Comparison of ENCODE assay signal across 19 cellular contexts in the genomic region with DNA sequence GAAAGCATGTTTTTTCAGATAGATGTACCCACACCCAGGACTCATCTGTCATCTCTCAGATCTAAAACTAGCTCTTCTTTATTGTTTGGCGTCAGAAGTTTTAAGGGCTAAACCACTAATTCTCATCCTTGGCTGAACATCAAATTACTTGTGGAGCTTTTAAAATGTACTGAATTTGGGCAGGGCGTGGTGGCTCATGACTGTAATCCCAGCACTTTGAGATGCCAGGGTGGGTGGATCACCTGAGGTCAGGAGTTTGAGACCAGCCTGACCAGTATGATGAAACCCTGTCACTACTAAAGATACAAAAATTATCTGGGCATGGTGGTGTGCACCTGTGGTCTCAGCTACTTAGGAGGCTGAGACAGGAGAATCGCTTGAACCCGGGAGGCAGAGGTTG.
"Had no signal": no experiment of that assay in that cellular context is flagged by ENCODE, and none has a peak within 500 bp of the region (broad histone marks: within the 10 kb centered on the region; RNA-seq: fewer than 3 reads in every experiment).

No MANE protein-coding gene starts in this region.

- ATAC-seq: left lobe of liver; naive thymus-derived CD8-positive, alpha-beta T cell; pancreas; psoas muscle; stimulated activated naive CD8-positive, alpha-beta T cell treated with anti-CD3 and anti-CD28 coated beads, Interleukin-15, amount 100 ng/mL, for 72 hours; T-cell had no signal

- H3K9me3 Mint-ChIP-seq: immature natural killer cell; stimulated activated naive CD8-positive, alpha-beta T cell treated with anti-CD3 and anti-CD28 coated beads, Interleukin-15, amount 100 ng/mL, for 72 hours had no signal

- H3K4me3 Mint-ChIP-seq: immature natural killer cell; naive thymus-derived CD8-positive, alpha-beta T cell; stimulated activated naive CD8-positive, alpha-beta T cell treated with anti-CD3 and anti-CD28 coated beads, Interleukin-15, amount 100 ng/mL, for 72 hours had no signal

- H3K4me3 ChIP-seq: lung, pancreas, psoas muscle, right atrium auricular region, upper lobe of left lung had no signal

- H3K4me1 ChIP-seq: pancreas, psoas muscle, right atrium auricular region had no signal

- H3K27me3 ChIP-seq: pancreas, right atrium auricular region, upper lobe of left lung had no signal

- DNase-seq: activated CD4-positive, CD25-positive, alpha-beta regulatory T cell treated with anti-CD3 and anti-CD28 coated beads, Interleukin-2, amount 50 U/mL, for 72 hours; activated naive CD4-positive, alpha-beta T cell treated with Interleukin-2 at 50 U/mL for 16 hours; activated T-cell treated with anti-CD3 and anti-CD28 coated beads, Interleukin-2, amount 50 U/mL, for 1 hour; amygdala; effector CD4-positive, alpha-beta T cell; erythroblast; foreskin melanocyte; immature natural killer cell; naive thymus-derived CD8-positive, alpha-beta T cell; pancreas; psoas muscle; stimulated activated CD4-positive, alpha-beta T cell treated with anti-CD3 and anti-CD28 coated beads, Interleukin-12 subunit alpha, Interleukin-12 subunit beta, amount 100 ng/mL, for 4 hours; stimulated activated naive CD8-positive, alpha-beta T cell treated with anti-CD3 and anti-CD28 coated beads, Interleukin-15, amount 100 ng/mL, for 72 hours; T-cell; upper lobe of left lung; WERI-Rb-1 had no signal

- H3K27ac ChIP-seq: pancreas, psoas muscle, right atrium auricular region, upper lobe of left lung, WERI-Rb-1 had no signal

- H3K9me3 ChIP-seq: pancreas, psoas muscle, right atrium auricular region, upper lobe of left lung had no signal

- H3K36me3 ChIP-seq: pancreas, WERI-Rb-1 had no signal

- H3K27ac Mint-ChIP-seq: stimulated activated naive CD8-positive, alpha-beta T cell treated with anti-CD3 and anti-CD28 coated beads, Interleukin-15, amount 100 ng/mL, for 72 hours had no signal

- H3K27me3 Mint-ChIP-seq: naive thymus-derived CD8-positive, alpha-beta T cell; stimulated activated naive CD8-positive, alpha-beta T cell treated with anti-CD3 and anti-CD28 coated beads, Interleukin-15, amount 100 ng/mL, for 72 hours; T-cell had no signal
